Comparison of ENCODE assay signal across 1 cellular context in genomic region chr19:19508217-19508616, GRCh38.
TF ChIP-seq lines count a peak whose summit lies in the region.

No MANE protein-coding gene starts in this region.

TF ChIP-seq in GM12878, 131 proteins besides CTCF, POLR2A, EP300 and RAD21:
- TF ChIP-seq ZNF24 (IDR thresholded peaks at IDR 0.05) (no peak), POLR2AphosphoS5 (IDR thresholded peaks at IDR 0.05; ENCODE audit: low read length) (no peak), HCFC1 (IDR thresholded peaks at IDR 0.05; ENCODE audit: low read length) (no peak), ZNF687 (IDR thresholded peaks at IDR 0.05) (no peak)
TF ChIP-seq in GM12878: peak in this region for 0.
